Comparison of ENCODE assay signal across 1 cellular context in genomic region chr16:66552288-66553143, GRCh38.
TF ChIP-seq lines count a peak whose summit lies in the region.

TSS of gene CKLF (plus strand) at chr16:66552576. CDS start at chr16:66552716, 140 bp downstream.

TF ChIP-seq in GM12878, 131 proteins besides CTCF, POLR2A, EP300 and RAD21 (continued from another document):
- TF ChIP-seq CHD2 (IDR thresholded peaks at IDR 0.05; ENCODE audit: borderline replicate concordance, low read depth, low read length) (peak; percentile 88), MAX (IDR thresholded peaks at IDR 0.05; ENCODE audit: low read depth, low read length) (peak; percentile 88), STAT1 (conservative IDR thresholded peaks at IDR 0.05) (no peak), E2F4 (IDR thresholded peaks at IDR 0.05; ENCODE audit: low read depth, low read length) (peak; percentile 78), PBX3 (IDR thresholded peaks at IDR 0.05; ENCODE audit: insufficient replicate concordance, low read depth, low read length) (no peak), ATF7 (IDR thresholded peaks at IDR 0.05; ENCODE audit: low read depth) (no peak), KAT2A (conservative IDR thresholded peaks at IDR 0.05; ENCODE audit: control insufficient read depth, low read depth, low read length) (no peak), ZNF207 (IDR thresholded peaks at IDR 0.05; ENCODE audit: borderline replicate concordance) (0 out of 2 replicates have a peak, but pooled peaks have one; percentile 29), WRNIP1 (IDR thresholded peaks at IDR 0.05; ENCODE audit: borderline replicate concordance, low read depth, low read length) (no peak), YY1 (IDR thresholded peaks at IDR 0.05; ENCODE audit: low read depth, low read length) (peak; percentile 53; the same call in 1 of the 2 replicates), PKNOX1 (IDR thresholded peaks at IDR 0.05) (0 out of 2 replicates have a peak, but pooled peaks have one; percentile 15), SIX5 (IDR thresholded peaks at IDR 0.05; ENCODE audit: low read depth, low read length, severe bottlenecking) (no peak), CUX1 (IDR thresholded peaks at IDR 0.05; ENCODE audit: insufficient replicate concordance, low read depth, low read length) (no peak), RBBP5 (conservative IDR thresholded peaks at IDR 0.05) (no peak), NRF1 (conservative IDR thresholded peaks at IDR 0.05; ENCODE audit: low read depth, low read length) (peak; percentile 99), KLF5 (IDR thresholded peaks at IDR 0.05; ENCODE audit: partially characterized antibody) (peak; percentile 69), RUNX3 (IDR thresholded peaks at IDR 0.05; ENCODE audit: low read length) (peak; percentile 14; the same call in 1 of the 2 replicates), CEBPZ (IDR thresholded peaks at IDR 0.05; ENCODE audit: low read depth, low read length) (no peak)
